In genomic region chr4:125317526-125317880, GRCh38 we compare ENCODE assay signal across 8 cellular contexts. TPM values are rescaled to one million over a fixed set of nuclear protein-coding genes. Genes with fewer than 3 reads are reported as not detected.
DNase-seq lines count a peak whose midpoint lies in the region; ATAC-seq and TF ChIP-seq lines count a peak whose summit lies in the region.

No MANE protein-coding gene starts in this region.

- H3K4me1 ChIP-seq in right atrium auricular region: peaks cover 0 to 55% of the 10 kb centered on the region in 2 donors

- H3K36me3 ChIP-seq in right atrium auricular region: no peaks in the 10 kb centered on the region

- intact Hi-C loops in posterior cingulate gyrus (cut with DNase I): loop anchor here (5.0 kb wide), 1 partner anchor 115 kb away; no protein-coding TSS in a partner anchor

- peak overlapping the region; percentile 76 for H3K4me3 ChIP-seq in right atrium auricular region

- peaks cover 34% of the 10 kb centered on the region for H3K27me3 Mint-ChIP-seq in WTC11 (ENCODE audit: low read depth)

- in situ Hi-C loops in GM13976 (cut with MboI; ENCODE audit: low sequenced_read_pairs, unreplicated experiment): loop anchor here (25.0 kb wide), 1 partner anchor 1095 kb away; no protein-coding TSS in a partner anchor

- H3K27me3 ChIP-seq in right atrium auricular region: no peaks in the 10 kb centered on the region

- TF ChIP-seq CTCF in GM13976 (IDR thresholded peaks at IDR 0.05; ENCODE audit: borderline replicate concordance, control extremely low read depth, extremely low read depth, insufficient read depth, missing control alignments) (no peak), WTC11 (IDR thresholded peaks at IDR 0.05) (peak; percentile 44; the same call in 1 of the 2 replicates), right atrium auricular region (IDR thresholded peaks at IDR 0.05) (peak; percentile 19 to 56)

- H3K9me3 ChIP-seq in right atrium auricular region: no peaks in the 10 kb centered on the region

- POLR2A ChIA-PET in WTC11 (lab: Charles Lee): no interaction called here

- ATAC-seq in WTC11 (peak; percentile 7), GM19328 (IDR thresholded peaks at IDR 0.05; ENCODE audit: unreplicated experiment) (no peak)

- CTCF ChIA-PET in WTC11 (lab: Charles Lee): interaction anchor here (0.8 to 6.3 kb wide), 4 partner anchors 13 to 434 kb away, joined by 3 to 64 read pairs (median 4); no protein-coding TSS in a partner anchor

- H3K9me3 Mint-ChIP-seq in WTC11: peaks cover 6% of the 10 kb centered on the region; the same call in 1 of the 2 replicates

- no peak overlapping the region for H3K27ac Mint-ChIP-seq in WTC11

- H3K4me3 Mint-ChIP-seq in WTC11: peak overlapping the region; percentile 88

- peak overlapping the region; percentile 90 to 91 for H3K27ac ChIP-seq in right atrium auricular region

- DNase-seq in GM13976 (ENCODE audit: low spot score) (peak; percentile 11), WTC11 (ENCODE audit: low spot score) (peak; percentile 68), right atrium auricular region (ENCODE audit: low spot score) (peak; percentile 76), posterior cingulate gyrus (peak in 9 of 10 donors; percentile 32 to 93 (median 51)), SW480 (ENCODE audit: low spot score) (no peak), NOMO-1 treated with DMSO at 0.1 percent for 48 hours (lab: John Stamatoyannopoulos, UW; ENCODE audit: unreplicated experiment) (no peak)
- no peak for DNase-seq in central memory CD4-positive, alpha-beta T cell

- H3K4me1 Mint-ChIP-seq in WTC11: peaks cover 51% of the 10 kb centered on the region

- H3K36me3 Mint-ChIP-seq in WTC11: peaks cover 20% of the 10 kb centered on the region

TF ChIP-seq in WTC11, 78 proteins besides CTCF, POLR2A, EP300 and RAD21 (continues in another document):
- TF ChIP-seq MAX (CRISPR knock-in tag; IDR thresholded peaks at IDR 0.05): no peak; the same call in 1 of the 2 replicates
- TF ChIP-seq ERG (CRISPR knock-in tag; IDR thresholded peaks at IDR 0.05): no peak
- no peak for TF ChIP-seq FOXJ3 (CRISPR knock-in tag; IDR thresholded peaks at IDR 0.05; ENCODE audit: borderline replicate concordance)
- TF ChIP-seq ZNF232 (CRISPR knock-in tag; IDR thresholded peaks at IDR 0.05): peak; percentile 79; the same call in 1 of the 2 replicates
- TF ChIP-seq NR2C2 (CRISPR knock-in tag; IDR thresholded peaks at IDR 0.05): no peak
- TF ChIP-seq HMGXB4 (CRISPR knock-in tag; IDR thresholded peaks at IDR 0.05): 0 out of 2 replicates have a peak, but pooled peaks have one; percentile 26
- TF ChIP-seq ZBTB43 (CRISPR knock-in tag; IDR thresholded peaks at IDR 0.05): no peak
- no peak for TF ChIP-seq ETV6 (CRISPR knock-in tag; IDR thresholded peaks at IDR 0.05)
- TF ChIP-seq NR3C1 (CRISPR knock-in tag; conservative IDR thresholded peaks at IDR 0.05; ENCODE audit: low read depth): no peak
- TF ChIP-seq PRRX2 (CRISPR knock-in tag; IDR thresholded peaks at IDR 0.05): no peak
- peak; percentile 88 for TF ChIP-seq SMAD3 (CRISPR knock-in tag; IDR thresholded peaks at IDR 0.05; ENCODE audit: borderline replicate concordance)
- no peak for TF ChIP-seq FOXK1 (CRISPR knock-in tag; IDR thresholded peaks at IDR 0.05)
- TF ChIP-seq NR1H2 (CRISPR knock-in tag; IDR thresholded peaks at IDR 0.05): no peak
- no peak for TF ChIP-seq CREB1 (CRISPR knock-in tag; IDR thresholded peaks at IDR 0.05)
- no peak for TF ChIP-seq TCF7 (CRISPR knock-in tag; IDR thresholded peaks at IDR 0.05; ENCODE audit: low read depth)
- TF ChIP-seq ARID4B (CRISPR knock-in tag; IDR thresholded peaks at IDR 0.05; ENCODE audit: borderline replicate concordance): 0 out of 2 replicates have a peak, but pooled peaks have one; percentile 25
- TF ChIP-seq ELF4 (CRISPR knock-in tag; IDR thresholded peaks at IDR 0.05; ENCODE audit: low read depth): no peak
- no peak for TF ChIP-seq ZNF121 (CRISPR knock-in tag; IDR thresholded peaks at IDR 0.05)
- no peak for TF ChIP-seq RORB (CRISPR knock-in tag; IDR thresholded peaks at IDR 0.05)
- no peak for TF ChIP-seq CBFB (CRISPR knock-in tag; IDR thresholded peaks at IDR 0.05; ENCODE audit: low read depth)
- TF ChIP-seq NFE2L1 (CRISPR knock-in tag; IDR thresholded peaks at IDR 0.05): 0 out of 2 replicates have a peak, but pooled peaks have one; percentile 47
- 0 out of 2 replicates have a peak, but pooled peaks have one; percentile 4 for TF ChIP-seq SP1 (CRISPR knock-in tag; conservative IDR thresholded peaks at IDR 0.05)

RNA-seq across cellular contexts. Expression of gene FAT4, which starts 2.7 kb away (rescaled TPM):
- total RNA-seq in WTC11 (2021): 6.6 to 10.5 TPM (median 6.8 TPM) in 3 replicates
- total RNA-seq in right atrium auricular region: 10 to 100 TPM; 13.2 to 15.2 TPM

Comparison
In these comparisons a context has a peak if more than half of its experiments do, and no peak if none do; other contexts are left out.
1. DNase-seq: peak in GM13976 (single experiment), WTC11 (single experiment), right atrium auricular region (single experiment) and posterior cingulate gyrus (9 of 10); none in SW480 (single experiment), NOMO-1 treated with DMSO at 0.1 percent for 48 hours (single experiment) and central memory CD4-positive, alpha-beta T cell (single experiment).